ENCODE assay signal across 22 cellular contexts in genomic region chr10:117550042-117550441, GRCh38. TPM values are rescaled to one million over a fixed set of nuclear protein-coding genes. Genes with fewer than 3 reads are reported as not detected.
DNase-seq lines count a peak whose midpoint lies in the region; ATAC-seq and TF ChIP-seq lines count a peak whose summit lies in the region.
"Had no signal": no experiment of that assay in that cellular context is flagged by ENCODE, and none has a peak within 500 bp of the region (broad histone marks: within the 10 kb centered on the region; RNA-seq: fewer than 3 reads in every experiment).

No MANE protein-coding gene starts in this region.

- ATAC-seq in right lobe of liver: no peak
- ATAC-seq in HG03045 (IDR thresholded peaks at IDR 0.05; ENCODE audit: unreplicated experiment): no peak
- ATAC-seq in heart right ventricle: no peak
- ATAC-seq: HCT116 had no signal

- H3K9me2 ChIP-seq in GM23248 (ENCODE audit: insufficient read depth): no peaks in the 10 kb centered on the region

- peak overlapping the region; percentile 98; the same call in 1 of the 2 replicates for H3K9ac ChIP-seq in GM23248

- 92% methylated on average over 6 of the region's 6 CpGs for WGBS in GM23248 (ENCODE audit: low coverage in 1 of 2, low lambda C conversion rate in 2 of 2, missing lambda C conversion rate in 2 of 2), 2 experiments
- 5% methylated on average over 6 of the region's 6 CpGs for WGBS in right lobe of liver (ENCODE audit: insufficient coverage, low coverage, low lambda C conversion rate, missing lambda C conversion rate)
- WGBS in heart right ventricle, 2 donors: 12 to 21% methylated on average over 6 of the region's 6 CpGs

- H3K27ac ChIP-seq in GM23248 (no peak overlapping the region), cingulate gyrus (ENCODE audit: low read depth, low read length) (peak overlapping the region; percentile 60), right lobe of liver (no peak overlapping the region), WERI-Rb-1 (no peak overlapping the region), heart right ventricle (no peak overlapping the region)
- H3K27ac ChIP-seq: C4-2B, SJCRH30 had no signal

- H4K20me1 ChIP-seq in GM23248 (ENCODE audit: insufficient read depth): no peaks in the 10 kb centered on the region

- peaks cover 97% of the 10 kb centered on the region for H3K79me2 ChIP-seq in GM23248 (ENCODE audit: insufficient read depth)

- in situ Hi-C loops in GM23248 (cut with MboI): no loop called here

- intact Hi-C loops in right lobe of liver (cut with DNase I) (no loop called here), heart right ventricle (cut with DNase I) (no loop called here)

- no peaks in the 10 kb centered on the region for H3K9me3 ChIP-seq in GM23248 (ENCODE audit: low read depth)
- H3K9me3 ChIP-seq in right lobe of liver: no peaks in the 10 kb centered on the region
- H3K9me3 ChIP-seq in WERI-Rb-1 (ENCODE audit: severe bottlenecking): peaks cover 2% of the 10 kb centered on the region
- no peaks in the 10 kb centered on the region for H3K9me3 ChIP-seq in heart right ventricle
- H3K9me3 ChIP-seq: SJCRH30 had no signal

- H3K36me3 ChIP-seq in GM23248 (ENCODE audit: low read depth): peaks cover 8% of the 10 kb centered on the region; the same call in 1 of the 2 replicates
- H3K36me3 ChIP-seq in right lobe of liver: no peaks in the 10 kb centered on the region
- H3K36me3 ChIP-seq in WERI-Rb-1: no peaks in the 10 kb centered on the region
- H3K36me3 ChIP-seq in heart right ventricle: no peaks in the 10 kb centered on the region
- H3K36me3 ChIP-seq: SJCRH30 had no signal

- H3K4me1 ChIP-seq in GM23248 (ENCODE audit: insufficient read depth) (peaks cover 24% of the 10 kb centered on the region), right lobe of liver (peaks cover 0 to 6% (median 3%) of the 10 kb centered on the region in 4 donors), heart right ventricle (peaks cover 7 to 52% (median 16%) of the 10 kb centered on the region in 9 donors)
- H3K4me1 ChIP-seq: SJCRH30 had no signal

- no peak overlapping the region for H2AFZ ChIP-seq in GM23248

- no peak for TF ChIP-seq POLR2A in right lobe of liver (IDR thresholded peaks at IDR 0.05)

- H3K4me3 ChIP-seq in GM23248 (no peak overlapping the region), right lobe of liver (no peak overlapping the region), WERI-Rb-1 (ENCODE audit: low read depth, low read length) (no peak overlapping the region), heart right ventricle (no peak overlapping the region)
- H3K4me3 ChIP-seq: SJCRH30 had no signal

- DNase-seq in GM23248 (no peak), kidney tubule cell (ENCODE audit: low spot score) (peak; percentile 40), renal cortical epithelial cell (ENCODE audit: low read depth) (peak; percentile 60), right lobe of liver (no peak), WERI-Rb-1 (no peak), heart right ventricle (no peak)
- DNase-seq: Calu3; CD8-positive, alpha-beta memory T cell; DMS153; Kasumi-1; NCI-H1694 treated with DMSO at 0.1 percent for 48 hours; NCI-H2081 treated with DMSO at 0.1 percent for 48 hours; NCI-H2171 treated with DMSO at 0.1 percent for 48 hours; NCI-H524 treated with DMSO at 0.1 percent for 48 hours; SJCRH30 had no signal

- no peak overlapping the region for H3K4me2 ChIP-seq in GM23248 (ENCODE audit: unreplicated experiment)

- H3K27me3 ChIP-seq in GM23248 (replicated peaks; ENCODE audit: insufficient read depth): no peaks in the 10 kb centered on the region
- H3K27me3 ChIP-seq in right lobe of liver: peaks cover 18 to 68% of the 10 kb centered on the region in 2 donors
- peaks cover 97% of the 10 kb centered on the region for H3K27me3 ChIP-seq in WERI-Rb-1 (ENCODE audit: insufficient read depth, low read depth, severe bottlenecking)
- peaks cover 49 to 100% (median 100%) of the 10 kb centered on the region in 7 donors for H3K27me3 ChIP-seq in heart right ventricle
- H3K27me3 ChIP-seq: SJCRH30 had no signal

- H3F3A ChIP-seq in GM23248 (ENCODE audit: insufficient read depth): no peaks in the 10 kb centered on the region

- no peak for TF ChIP-seq CTCF in right lobe of liver (IDR thresholded peaks at IDR 0.05)
- TF ChIP-seq CTCF in WERI-Rb-1 (IDR thresholded peaks at IDR 0.05; ENCODE audit: low read depth, low read length): no peak
- TF ChIP-seq CTCF in heart right ventricle (IDR thresholded peaks at IDR 0.05): no peak

RNA-seq across cellular contexts. Expression of gene EMX2, which starts 7.5 kb away (rescaled TPM):
- total RNA-seq in GM23248 (2014; rRNA removed; shearing (Covaris generic)): 13.4 and 16.3 TPM in 2 replicates
- polyA plus RNA-seq in GM23248 (2016; fragmentation: Nextera tagmentation; extraction: Ambion mirVana) (12.8 and 13.2 TPM in 2 replicates), heart right ventricle (under 1 TPM; 0.13 to 0.59 TPM)
- total RNA-seq in renal cortical epithelial cell (2.8 and 15.9 TPM in 2 replicates), right lobe of liver (not detected), heart right ventricle (under 1 TPM in 3 of 10 donors, not detected in 7; 0.15 to 0.17 (median 0.15) TPM)
- total RNA-seq: Calu3; CD8-positive, alpha-beta memory T cell; MCF 10A; OCI-LY7 had no signal
- polyA plus RNA-seq: AG04450; CD8-positive, alpha-beta memory T cell had no signal

Comparison
In these comparisons a context has a peak if more than half of its experiments do, and no peak if none do; other contexts are left out.
1. DNase-seq: peak in kidney tubule cell (single experiment) and renal cortical epithelial cell (single experiment); none in GM23248 (single experiment), right lobe of liver (0 of 3), WERI-Rb-1 (single experiment) and heart right ventricle (0 of 2).